8 cellular contexts compared by ENCODE assay signal in the genomic region with DNA sequence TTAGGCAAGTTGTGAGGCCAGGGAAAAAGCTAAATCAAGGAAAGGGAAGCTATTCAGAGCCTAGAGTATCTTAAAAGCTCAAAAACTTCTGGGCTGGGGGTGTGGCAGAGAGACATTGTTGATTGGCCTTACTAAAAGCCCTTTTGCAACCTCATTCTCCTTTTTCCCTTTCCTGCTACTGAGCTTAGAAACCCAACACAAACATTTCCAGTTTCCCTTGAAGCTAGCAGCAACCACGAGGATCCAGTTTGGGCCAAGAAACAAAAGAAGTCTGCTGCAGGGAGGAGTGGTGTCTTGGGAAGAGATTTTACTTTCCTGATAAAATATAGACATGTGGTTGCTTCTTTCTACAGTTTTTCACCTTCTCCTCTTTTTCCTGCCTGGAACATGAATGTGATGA.
"Had no signal": no experiment of that assay in that cellular context is flagged by ENCODE, and none has a peak within 500 bp of the region (broad histone marks: within the 10 kb centered on the region; RNA-seq: fewer than 3 reads in every experiment).

No MANE protein-coding gene starts in this region.

- H3K4me1 Mint-ChIP-seq: IgD-negative memory B cell had no signal

- H3K9me3 ChIP-seq: HAP-1 had no signal

- H3K27me3 Mint-ChIP-seq: IgD-negative memory B cell had no signal

- H3K9ac ChIP-seq: GM23248, KMS-11 had no signal

- H3K4me3 Mint-ChIP-seq: HFFc6, IgD-negative memory B cell had no signal

- H3K4me2 ChIP-seq: KMS-11 had no signal

- H3K4me3 ChIP-seq: GM23248, HAP-1 had no signal

- H3K36me3 Mint-ChIP-seq: IgD-negative memory B cell had no signal

- H3K36me3 ChIP-seq: HAP-1 had no signal

- H3K27ac Mint-ChIP-seq: HFFc6, IgD-negative memory B cell had no signal

- DNase-seq: GM23248, GOT3, H7, HFFc6 had no signal

- ATAC-seq: HCT116 had no signal

- H3K9me3 Mint-ChIP-seq: HFFc6, IgD-negative memory B cell had no signal

- H3K27ac ChIP-seq: GM23248, KMS-11 had no signal

- H2AFZ ChIP-seq: GM23248 had no signal
